Comparison of ENCODE assay signal across 9 cellular contexts in genomic region chr21:41169701-41170100, GRCh38. TPM values are rescaled to one million over a fixed set of nuclear protein-coding genes. Genes with fewer than 3 reads are reported as not detected.
DNase-seq lines count a peak whose midpoint lies in the region; ATAC-seq and TF ChIP-seq lines count a peak whose summit lies in the region.
"Had no signal": no experiment of that assay in that cellular context is flagged by ENCODE, and none has a peak within 500 bp of the region (broad histone marks: within the 10 kb centered on the region; RNA-seq: fewer than 3 reads in every experiment).

No MANE protein-coding gene starts in this region.

- H3K36me3 ChIP-seq in IMR-90 (ENCODE audit: control insufficient read depth, insufficient read depth, low read length) (no peaks in the 10 kb centered on the region), mammary epithelial cell (ENCODE audit: insufficient read depth, low read length) (no peaks in the 10 kb centered on the region)

- BruUV-seq in IMR-90 (replicated peaks; lab: Mats Ljungman, UMichigan) (no TSS peak), mammary epithelial cell (replicated peaks; lab: Mats Ljungman, UMichigan) (no TSS peak)

- no peak for TF ChIP-seq POLR2A in IMR-90 (IDR thresholded peaks at IDR 0.05; ENCODE audit: low read depth, low read length)

- ATAC-seq in IMR-90 (ENCODE audit: low read depth) (no peak), memory B cell (ENCODE audit: low read depth) (no peak)
- no peak for ATAC-seq in stimulated activated effector memory CD8-positive, alpha-beta T cell treated with anti-CD3 and anti-CD28 coated beads, Interleukin-12 subunit alpha, Interleukin-12 subunit beta, amount 100 ng/mL, for 72 hours

- H4K8ac ChIP-seq in IMR-90 (ENCODE audit: low read depth in 2 of 2, low read length in 2 of 2), result no peak overlapping the region

- H3K79me2 ChIP-seq in mammary epithelial cell (ENCODE audit: insufficient read depth, low read length), result peaks cover 60% of the 10 kb centered on the region

- no peak overlapping the region for H2BK20ac ChIP-seq in IMR-90 (ENCODE audit: low read depth, low read length)

- H4K20me1 ChIP-seq in IMR-90 (ENCODE audit: insufficient read depth, low read length) (no peaks in the 10 kb centered on the region), mammary epithelial cell (ENCODE audit: insufficient read depth, low read length) (no peaks in the 10 kb centered on the region)

- H2AK9ac ChIP-seq in IMR-90 (replicated peaks; ENCODE audit: low read depth, low read length, poor library complexity), result no peak overlapping the region

- TF ChIP-seq CTCF in IMR-90 (conservative IDR thresholded peaks at IDR 0.05; ENCODE audit: low read depth, low read length), result no peak
- no peak for TF ChIP-seq CTCF in mammary epithelial cell (conservative IDR thresholded peaks at IDR 0.05 in 1 of 2, IDR thresholded peaks at IDR 0.05 in 1 of 2; ENCODE audit: extremely low read depth in 1 of 2, insufficient read depth in 1 of 2, low read depth in 1 of 2, low read length in 2 of 2)

- no peak for DNase-seq in IMR-90
- DNase-seq in mammary epithelial cell, result peak; percentile 41
- no peak for DNase-seq in memory B cell (ENCODE audit: low spot score in 2 of 2)
- DNase-seq in stimulated activated effector memory CD8-positive, alpha-beta T cell treated with anti-CD3 and anti-CD28 coated beads, Interleukin-12 subunit alpha, Interleukin-12 subunit beta, amount 100 ng/mL, for 72 hours (ENCODE audit: low spot score in 2 of 2), result no peak
- no peak for DNase-seq in activated CD8-positive, alpha-beta memory T cell treated with anti-CD3 and anti-CD28 coated beads for 24 hours
- DNase-seq in NCI-H2196 (lab: John Stamatoyannopoulos, UW; ENCODE audit: unreplicated experiment), result no peak
- DNase-seq in UCSD-AML1 (lab: John Stamatoyannopoulos, UW; ENCODE audit: unreplicated experiment), result no peak
- DNase-seq in nucleus accumbens (lab: John Stamatoyannopoulos, UW), result no peak
- DNase-seq: T-helper 9 cell had no signal

- H3K4me1 ChIP-seq in IMR-90 (ENCODE audit: control insufficient read depth, insufficient read depth, low read length) (no peaks in the 10 kb centered on the region; the same call in 1 of the 2 replicates), mammary epithelial cell (ENCODE audit: insufficient read depth, low read length) (peaks cover 40% of the 10 kb centered on the region)

- no peaks in the 10 kb centered on the region for H3K27me3 Mint-ChIP-seq in memory B cell

- intact Hi-C loops in IMR-90 (cut with micrococcal nuclease), result no loop called here
- intact Hi-C loops in mammary epithelial cell (cut with micrococcal nuclease), result loop anchor here (2.0 to 5.0 kb wide), 4 partner anchors 47 to 291 kb away; no protein-coding TSS in a partner anchor

- H2AK5ac ChIP-seq in IMR-90 (ENCODE audit: low read depth, low read length), result no peak overlapping the region

- H3K9ac ChIP-seq in IMR-90 (ENCODE audit: low read depth, low read length), result no peak overlapping the region
- H3K9ac ChIP-seq in mammary epithelial cell (ENCODE audit: insufficient read depth, low read length), result peak overlapping the region; percentile 88

- no peak overlapping the region for H3K18ac ChIP-seq in IMR-90 (ENCODE audit: low read depth, low read length)

- H3K9me3 ChIP-seq in IMR-90 (ENCODE audit: control insufficient read depth, insufficient read depth, low read length) (no peaks in the 10 kb centered on the region), mammary epithelial cell (replicated peaks; ENCODE audit: insufficient read depth, low read length) (no peaks in the 10 kb centered on the region)

- peaks cover 5% of the 10 kb centered on the region for H3K36me3 Mint-ChIP-seq in memory B cell
- no peaks in the 10 kb centered on the region for H3K36me3 Mint-ChIP-seq in stimulated activated effector memory CD8-positive, alpha-beta T cell treated with anti-CD3 and anti-CD28 coated beads, Interleukin-12 subunit alpha, Interleukin-12 subunit beta, amount 100 ng/mL, for 72 hours

- H2AFZ ChIP-seq in IMR-90 (replicated peaks; ENCODE audit: low read length, poor library complexity) (no peak overlapping the region), mammary epithelial cell (ENCODE audit: low read depth, low read length) (no peak overlapping the region)

- H3K4me3 ChIP-seq in IMR-90 (ENCODE audit: insufficient read depth, low read depth, low read length) (no peak overlapping the region), mammary epithelial cell (replicated peaks in 1 of 3; ENCODE audit: insufficient read depth in 1 of 3, low read depth in 2 of 3, low read length in 3 of 3) (peak overlapping the region; percentile 63 to 82 (median 77))

- POLR2A ChIA-PET in IMR-90 (lab: Charles Lee; ENCODE audit: unreplicated experiment), result no interaction called here

- H3K4me3 Mint-ChIP-seq in memory B cell, result peak overlapping the region; percentile 74
- peak overlapping the region; percentile 61 for H3K4me3 Mint-ChIP-seq in stimulated activated effector memory CD8-positive, alpha-beta T cell treated with anti-CD3 and anti-CD28 coated beads, Interleukin-12 subunit alpha, Interleukin-12 subunit beta, amount 100 ng/mL, for 72 hours

- WGBS in IMR-90 (ENCODE audit: extremely low coverage in 2 of 2, insufficient read length in 1 of 2), 2 experiments, result 60% methylated on average over 1 of the region's 6 CpGs; no CpG with 5 or more reads in 1 of the 2 experiments
- WGBS in mammary epithelial cell (ENCODE audit: low coverage, missing lambda C conversion rate), result 21% methylated on average over 6 of the region's 6 CpGs

- H3K56ac ChIP-seq in IMR-90 (ENCODE audit: extremely low read depth, insufficient read depth, low read length), result no peak overlapping the region

- peaks cover 0 to 7% of the 10 kb centered on the region in 2 experiments; a peak in 2 of 4 replicates for H3K79me1 ChIP-seq in IMR-90 (ENCODE audit: low read depth in 1 of 2, low read length in 2 of 2)

- no peak overlapping the region for H2BK5ac ChIP-seq in IMR-90 (ENCODE audit: low read depth, low read length, poor library complexity, severe bottlenecking)

- TF ChIP-seq RAD21 in IMR-90 (IDR thresholded peaks at IDR 0.05; ENCODE audit: low read length), result no peak

- H4K91ac ChIP-seq in IMR-90 (ENCODE audit: insufficient read depth, low read depth, low read length), result no peak overlapping the region

- no peaks in the 10 kb centered on the region for H3K9me3 Mint-ChIP-seq in memory B cell
- no peaks in the 10 kb centered on the region for H3K9me3 Mint-ChIP-seq in stimulated activated effector memory CD8-positive, alpha-beta T cell treated with anti-CD3 and anti-CD28 coated beads, Interleukin-12 subunit alpha, Interleukin-12 subunit beta, amount 100 ng/mL, for 72 hours

- no peak overlapping the region for H4K5ac ChIP-seq in IMR-90 (ENCODE audit: low read depth, low read length)

- no peak overlapping the region for H3K4ac ChIP-seq in IMR-90 (ENCODE audit: low read depth, low read length)

- H2BK120ac ChIP-seq in IMR-90 (ENCODE audit: low read depth, low read length), result no peak overlapping the region

- no peaks in the 10 kb centered on the region for H3K27me3 ChIP-seq in IMR-90 (ENCODE audit: control insufficient read depth, insufficient read depth, low read length)
- H3K27me3 ChIP-seq in mammary epithelial cell (ENCODE audit: insufficient read depth, low read length), result no peaks in the 10 kb centered on the region

- CTCF ChIA-PET in IMR-90 (lab: Yijun Ruan, JAX), result interaction anchor here (0.9 to 2.3 kb wide), 4 partner anchors 24 to 193 kb away, joined by 3 to 14 read pairs (median 3); no protein-coding TSS in a partner anchor
- CTCF ChIA-PET in mammary epithelial cell (lab: Charles Lee; ENCODE audit: low non-redundant PET), result no interaction called here

- H3K14ac ChIP-seq in IMR-90 (replicated peaks; ENCODE audit: low read depth, low read length), result no peak overlapping the region

- peak overlapping the region; percentile 41; the same call in 1 of the 2 replicates for H3K4me2 ChIP-seq in IMR-90 (ENCODE audit: low read depth, low read length)
- H3K4me2 ChIP-seq in mammary epithelial cell (ENCODE audit: insufficient read depth, low read depth, low read length), result peak overlapping the region; percentile 74

- no peak overlapping the region for H3K27ac Mint-ChIP-seq in memory B cell
- no peak overlapping the region for H3K27ac Mint-ChIP-seq in stimulated activated effector memory CD8-positive, alpha-beta T cell treated with anti-CD3 and anti-CD28 coated beads, Interleukin-12 subunit alpha, Interleukin-12 subunit beta, amount 100 ng/mL, for 72 hours

- H3K27ac ChIP-seq in IMR-90 (ENCODE audit: insufficient read depth, low read length) (no peak overlapping the region), mammary epithelial cell (ENCODE audit: insufficient read depth, low read depth, low read length) (peak overlapping the region; percentile 93)

- in situ Hi-C loops in IMR-90 (cut with MboI; ENCODE audit: low sequenced_read_pairs) (loop anchor here (25.0 kb wide), 1 partner anchor 368 kb away; no protein-coding TSS in a partner anchor), mammary epithelial cell (cut with MboI; ENCODE audit: low sequenced_read_pairs in 2 of 2) (no loop called here)

- no peak overlapping the region for H2BK15ac ChIP-seq in IMR-90 (ENCODE audit: low read depth, low read length)

- H3K23ac ChIP-seq in IMR-90 (ENCODE audit: low read depth, low read length), result peak overlapping the region; percentile 5; the same call in 1 of the 2 replicates

- dilution Hi-C loops in IMR-90 (cut with HindIII; ENCODE audit: low sequenced_read_pairs, unreplicated experiment), result no loop called here
- dilution Hi-C loops in mammary epithelial cell (cut with HindIII; ENCODE audit: low sequenced_read_pairs), result loop anchor here (5.0 kb wide), 1 partner anchor 43 kb away; no protein-coding TSS in a partner anchor

- peaks cover 23% of the 10 kb centered on the region for H3K4me1 Mint-ChIP-seq in memory B cell
- peaks cover 6% of the 10 kb centered on the region for H3K4me1 Mint-ChIP-seq in stimulated activated effector memory CD8-positive, alpha-beta T cell treated with anti-CD3 and anti-CD28 coated beads, Interleukin-12 subunit alpha, Interleukin-12 subunit beta, amount 100 ng/mL, for 72 hours

- H3K9me1 ChIP-seq in IMR-90 (ENCODE audit: insufficient read depth, low read length), result peaks cover 10% of the 10 kb centered on the region; the same call in 1 of the 2 replicates

TF ChIP-seq in IMR-90, 13 proteins besides CTCF, POLR2A, EP300 and RAD21 (continues in another document):
- TF ChIP-seq RFX5 (IDR thresholded peaks at IDR 0.05; ENCODE audit: low read depth, low read length) (no peak), FOS (IDR thresholded peaks at IDR 0.05; ENCODE audit: low read depth, low read length) (no peak), MAFK (IDR thresholded peaks at IDR 0.05; ENCODE audit: low read depth, low read length) (no peak)

RNA-seq across cellular contexts. Expression of gene BACE2, which starts 1.7 kb away (rescaled TPM):
- total RNA-seq in IMR-90 (2012; rRNA removed), result 17.0 and 18.1 TPM in 2 replicates
- polyA plus RNA-seq in IMR-90 (2012; rRNA removed), result 29.2 and 35.5 TPM in 2 replicates
- polyA plus RNA-seq in IMR-90 (2012; cell fraction: cytosol; rRNA removed), result 28.7 and 31.6 TPM in 2 replicates
- 16.1 and 20.0 TPM in 2 replicates for polyA plus RNA-seq in IMR-90 (2012; cell fraction: nucleus; rRNA removed; ENCODE audit: low replicate concordance)
- 100 to 1,000 TPM in 1 of 2 donors, 10 to 100 TPM in 1; 84.4 to 128 TPM for total RNA-seq in mammary epithelial cell
- 150 TPM for polyA plus RNA-seq in mammary epithelial cell
- polyA minus RNA-seq in mammary epithelial cell, result 102 TPM
